In genomic region chr10:92880233-92880861, GRCh38 we compare ENCODE assay signal across 10 cellular contexts. TPM values are rescaled to one million over a fixed set of nuclear protein-coding genes. Genes with fewer than 3 reads are reported as not detected.
A peak's percentile ranks its signal among the peaks of the same experiment; 100 is the strongest.
DNase-seq lines count a peak whose midpoint lies in the region; ATAC-seq and TF ChIP-seq lines count a peak whose summit lies in the region.
"Had no signal": no experiment of that assay in that cellular context is flagged by ENCODE, and none has a peak within 500 bp of the region (broad histone marks: within the 10 kb centered on the region; RNA-seq: fewer than 3 reads in every experiment).

No MANE protein-coding gene starts in this region.

- no peak overlapping the region for H3K4me2 ChIP-seq in MM.1S (ENCODE audit: low read depth, low read length)

- no peak overlapping the region for H3K4me3 Mint-ChIP-seq in activated CD8-positive, alpha-beta memory T cell treated with anti-CD3 and anti-CD28 coated beads, Interleukin-2, amount 10 ng/mL, durations not matched to agents 7 days and 5 days
- H3K4me3 Mint-ChIP-seq: T-helper 1 cell treated with Interleukin-12 subunit alpha and Interleukin-12 subunit beta and Interleukin-4 antibody, amounts not matched to agents 30 μg/mL and 1 μg/mL, for 36 hours had no signal

- CTCF ChIA-PET in activated CD8-positive, alpha-beta memory T cell treated with anti-CD3 and anti-CD28 coated beads, Interleukin-2, amount 10 ng/mL, durations not matched to agents 7 days and 5 days (lab: Charles Lee) = interaction anchor here (0.7 to 1.2 kb wide), 4 partner anchors 14 to 363 kb away, joined by 3 to 5 read pairs (median 4); no protein-coding TSS in a partner anchor

- H3K4me1 Mint-ChIP-seq in activated CD8-positive, alpha-beta memory T cell treated with anti-CD3 and anti-CD28 coated beads, Interleukin-2, amount 10 ng/mL, durations not matched to agents 7 days and 5 days = peaks cover 9% of the 10 kb centered on the region

- H3K27me3 Mint-ChIP-seq in activated CD8-positive, alpha-beta memory T cell treated with anti-CD3 and anti-CD28 coated beads, Interleukin-2, amount 10 ng/mL, durations not matched to agents 7 days and 5 days = no peaks in the 10 kb centered on the region

- H3K9ac ChIP-seq in MM.1S (ENCODE audit: low read length) = no peak overlapping the region

- peak; percentile 87 for DNase-seq in G401 (ENCODE audit: low spot score)
- peak; percentile 59 for DNase-seq in MM.1S
- peak in 1 of 2 donors; percentile 22 for DNase-seq in foreskin keratinocyte
- peak; percentile 6 for DNase-seq in prostate gland (ENCODE audit: low spot score)
- DNase-seq in mesenteric fat pad (ENCODE audit: low spot score) = no peak
- no peak for DNase-seq in activated CD8-positive, alpha-beta memory T cell treated with anti-CD3 and anti-CD28 coated beads, Interleukin-2, amount 10 ng/mL, durations not matched to agents 7 days and 5 days
- DNase-seq in activated CD4-positive, alpha-beta T cell treated with anti-CD3 and anti-CD28 coated beads, Interleukin-2, amount 50 U/mL, for 48 hours = no peak

- peak; percentile 88 for ATAC-seq in SK-N-SH treated with all-trans-retinoic acid at 6 μM for 48 hours
- peak; percentile 35 for ATAC-seq in foreskin keratinocyte
- no peak for ATAC-seq in activated CD8-positive, alpha-beta memory T cell treated with anti-CD3 and anti-CD28 coated beads, Interleukin-2, amount 10 ng/mL, durations not matched to agents 7 days and 5 days

- no peaks in the 10 kb centered on the region for H3K4me1 ChIP-seq in MM.1S (ENCODE audit: low read length)
- no peaks in the 10 kb centered on the region for H3K4me1 ChIP-seq in foreskin keratinocyte
- H3K4me1 ChIP-seq in prostate gland (replicated peaks) = no peaks in the 10 kb centered on the region

- H3K36me3 ChIP-seq in MM.1S (replicated peaks; ENCODE audit: insufficient read depth, low read length) (no peaks in the 10 kb centered on the region), prostate gland (no peaks in the 10 kb centered on the region)
- H3K36me3 ChIP-seq: neutrophil had no signal

- peak; percentile 56 for TF ChIP-seq CTCF in MM.1S (IDR thresholded peaks at IDR 0.05; ENCODE audit: low read length)
- TF ChIP-seq CTCF in foreskin keratinocyte (conservative IDR thresholded peaks at IDR 0.05) = peak; percentile 67
- peak in 3 of 4 experiments; percentile 18 to 49 (median 41) for TF ChIP-seq CTCF in prostate gland (IDR thresholded peaks at IDR 0.05)

- no peaks in the 10 kb centered on the region; the same call in 1 of the 2 replicates for H4K20me1 ChIP-seq in MM.1S (ENCODE audit: insufficient read depth, low read length)

- peaks cover 17% of the 10 kb centered on the region for H3K79me2 ChIP-seq in MM.1S (ENCODE audit: low read length)

- H2AFZ ChIP-seq in MM.1S (ENCODE audit: low read length) = no peak overlapping the region

- in situ Hi-C loops in G401 (cut with HindIII; ENCODE audit: low sequenced_read_pairs) = no loop called here

- 30% methylated on average over 4 of the region's 4 CpGs for WGBS in prostate gland

- H3F3A ChIP-seq in MM.1S (ENCODE audit: insufficient read depth, low read length) = no peaks in the 10 kb centered on the region

- H3K4me3 ChIP-seq in MM.1S (ENCODE audit: low read length) = no peak overlapping the region
- H3K4me3 ChIP-seq in prostate gland = no peak overlapping the region

- H3K27me3 ChIP-seq in MM.1S (replicated peaks; ENCODE audit: insufficient read depth, low read length) (no peaks in the 10 kb centered on the region), foreskin keratinocyte (peaks cover 9% of the 10 kb centered on the region), prostate gland (replicated peaks; ENCODE audit: insufficient read depth) (no peaks in the 10 kb centered on the region)
- H3K27me3 ChIP-seq: neutrophil had no signal

- H3K9me3 ChIP-seq in MM.1S (replicated peaks; ENCODE audit: insufficient read depth, low read length) (no peaks in the 10 kb centered on the region), prostate gland (no peaks in the 10 kb centered on the region)
- H3K9me3 ChIP-seq: neutrophil had no signal

- H3K27ac Mint-ChIP-seq in activated CD8-positive, alpha-beta memory T cell treated with anti-CD3 and anti-CD28 coated beads, Interleukin-2, amount 10 ng/mL, durations not matched to agents 7 days and 5 days = no peak overlapping the region
- H3K27ac Mint-ChIP-seq: T-helper 1 cell treated with Interleukin-12 subunit alpha and Interleukin-12 subunit beta and Interleukin-4 antibody, amounts not matched to agents 30 μg/mL and 1 μg/mL, for 36 hours had no signal

- intact Hi-C loops in prostate gland (cut with DNase I) = loop anchor here (2.0 to 5.0 kb wide), 2 partner anchors 38 to 290 kb away; no protein-coding TSS in a partner anchor

- peaks cover 3% of the 10 kb centered on the region for H3K9me3 Mint-ChIP-seq in activated CD8-positive, alpha-beta memory T cell treated with anti-CD3 and anti-CD28 coated beads, Interleukin-2, amount 10 ng/mL, durations not matched to agents 7 days and 5 days (ENCODE audit: low read depth)

- H3K27ac ChIP-seq in MM.1S (ENCODE audit: low read length) (no peak overlapping the region), foreskin keratinocyte (no peak overlapping the region), prostate gland (no peak overlapping the region)
- H3K27ac ChIP-seq: neutrophil had no signal

- no peak for TF ChIP-seq POLR2A in prostate gland (IDR thresholded peaks at IDR 0.05)

- H3K36me3 Mint-ChIP-seq in activated CD8-positive, alpha-beta memory T cell treated with anti-CD3 and anti-CD28 coated beads, Interleukin-2, amount 10 ng/mL, durations not matched to agents 7 days and 5 days = no peaks in the 10 kb centered on the region

- H3K9me2 ChIP-seq in MM.1S (replicated peaks; ENCODE audit: insufficient read depth, low read length) = no peaks in the 10 kb centered on the region

TF ChIP-seq in SK-N-SH treated with all-trans-retinoic acid at 6 μM for 48 hours, 23 proteins besides CTCF, POLR2A, EP300 and RAD21:
- no peak for TF ChIP-seq GLIS3 (CRISPR knock-in tag; IDR thresholded peaks at IDR 0.05)
- no peak for TF ChIP-seq ARNTL (CRISPR knock-in tag; IDR thresholded peaks at IDR 0.05; ENCODE audit: borderline replicate concordance, low read depth)
- TF ChIP-seq CSRNP3 (CRISPR knock-in tag; IDR thresholded peaks at IDR 0.05) = no peak
- no peak for TF ChIP-seq CSDC2 (CRISPR knock-in tag; IDR thresholded peaks at IDR 0.05)
- no peak for TF ChIP-seq ZFP30 (CRISPR knock-in tag; IDR thresholded peaks at IDR 0.05)

RNA-seq across cellular contexts. Expression of gene EXOC6, which starts 32.0 kb away (rescaled TPM):
- total RNA-seq in G401 (2014; rRNA removed; shearing (Covaris generic)) = 5.9 and 10.6 TPM in 2 replicates
- total RNA-seq in foreskin keratinocyte (1.8 and 2.2 TPM in 2 replicates), prostate gland (100 to 1,000 TPM in 1 of 2 donors, 10 to 100 TPM in 1; 13.5 to 598 TPM), mesenteric fat pad (12.3 TPM)
- 0.79 and 0.84 TPM in 2 replicates for polyA plus RNA-seq in foreskin keratinocyte
- total RNA-seq in activated CD8-positive, alpha-beta memory T cell treated with anti-CD3 and anti-CD28 coated beads, Interleukin-2, amount 10 ng/mL, durations not matched to agents 7 days and 5 days = 10 to 100 TPM; 11.9 to 12.1 TPM

Comparison
In these comparisons a context has a peak if more than half of its experiments do, and no peak if none do; other contexts are left out.
1. DNase-seq: peak in G401 (single experiment), MM.1S (single experiment) and prostate gland (single experiment); none in mesenteric fat pad (single experiment), activated CD8-positive, alpha-beta memory T cell treated with anti-CD3 and anti-CD28 coated beads, Interleukin-2, amount 10 ng/mL, durations not matched to agents 7 days and 5 days (single experiment) and activated CD4-positive, alpha-beta T cell treated with anti-CD3 and anti-CD28 coated beads, Interleukin-2, amount 50 U/mL, for 48 hours (0 of 2).
2. Peak in every context shown above with its lines, with median percentiles within 50 percentile points of each other: CTCF ChIP-seq.